Comparison of ENCODE assay signal across 32 cellular contexts in genomic region chr5:143345671-143346440, GRCh38. TPM values are rescaled to one million over a fixed set of nuclear protein-coding genes. Genes with fewer than 3 reads are reported as not detected.
DNase-seq lines count a peak whose midpoint lies in the region; ATAC-seq, FAIRE-seq and TF ChIP-seq lines count a peak whose summit lies in the region.
"Had no signal": no experiment of that assay in that cellular context is flagged by ENCODE, and none has a peak within 500 bp of the region (broad histone marks: within the 10 kb centered on the region; RNA-seq: fewer than 3 reads in every experiment).

No MANE protein-coding gene starts in this region.

- ATAC-seq in activated CD4-positive, alpha-beta T cell treated with anti-CD3 and anti-CD28 coated beads for 36 hours = no peak
- peak; percentile 12; the same call in 2 of the 3 replicates for ATAC-seq in GM12878
- ATAC-seq in naive B cell (ENCODE audit: low read depth in 2 of 2) = no peak
- ATAC-seq: lower lobe of right lung, mucosa of descending colon had no signal

- H3K4me3 Mint-ChIP-seq in activated CD4-positive, alpha-beta T cell treated with anti-CD3 and anti-CD28 coated beads for 36 hours = no peak overlapping the region
- H3K4me3 Mint-ChIP-seq in naive B cell = no peak overlapping the region
- H3K4me3 Mint-ChIP-seq: nephron progenitor cell had no signal

- SMC1A ChIA-PET in GM12878 (lab: Charles Lee; ENCODE audit: uncharacterized antibody, unreplicated experiment) = interaction anchor here (0.6 to 3.8 kb wide), 6 partner anchors 8 to 52 kb away, joined by 3 to 20 read pairs (median 4); no protein-coding TSS in a partner anchor

- BruUV-seq in GM12878 (replicated peaks; lab: Mats Ljungman, UMichigan) = no TSS peak

- no peaks in the 10 kb centered on the region for H3K27me3 ChIP-seq in GM23248 (replicated peaks; ENCODE audit: insufficient read depth)
- no peaks in the 10 kb centered on the region for H3K27me3 ChIP-seq in GM12878 (replicated peaks in 1 of 2; ENCODE audit: control insufficient read depth in 2 of 2, insufficient read depth in 2 of 2, low read length in 1 of 2)
- H3K27me3 ChIP-seq: ovary, testis had no signal

- WGBS in GM23248 (ENCODE audit: low coverage in 1 of 2, low lambda C conversion rate in 2 of 2, missing lambda C conversion rate in 2 of 2), 2 experiments = 92 to 100% methylated on average over 1 of the region's 1 CpG
- WGBS in GM12878 (ENCODE audit: insufficient coverage, insufficient replicate concordance, low lambda C conversion rate, missing lambda C conversion rate) = 100% methylated on average over 1 of the region's 1 CpG

- in situ Hi-C loops in GM23248 (cut with MboI) (no loop called here), GM12878 (cut with MboI) (no loop called here)

- H3K27me3 Mint-ChIP-seq in activated CD4-positive, alpha-beta T cell treated with anti-CD3 and anti-CD28 coated beads for 36 hours = no peaks in the 10 kb centered on the region
- H3K27me3 Mint-ChIP-seq in naive B cell = no peaks in the 10 kb centered on the region

- H3K4me1 Mint-ChIP-seq in activated CD4-positive, alpha-beta T cell treated with anti-CD3 and anti-CD28 coated beads for 36 hours = peaks cover 52% of the 10 kb centered on the region
- H3K4me1 Mint-ChIP-seq in naive B cell = peaks cover 27 to 45% (median 32%) of the 10 kb centered on the region in 3 donors

- H3K9me2 ChIP-seq in GM23248 (ENCODE audit: insufficient read depth) = no peaks in the 10 kb centered on the region

- H3K36me3 ChIP-seq in GM23248 (ENCODE audit: low read depth) (peaks cover 7% of the 10 kb centered on the region; the same call in 1 of the 2 replicates), GM12878 (ENCODE audit: control insufficient read depth in 2 of 2, insufficient read depth in 2 of 2, low read length in 1 of 2) (peaks cover 1 to 7% of the 10 kb centered on the region in 2 experiments; a peak in 3 of 4 replicates)
- H3K36me3 ChIP-seq: lower lobe of right lung, ovary had no signal

- CTCF ChIA-PET in activated CD4-positive, alpha-beta T cell treated with anti-CD3 and anti-CD28 coated beads for 36 hours (lab: Charles Lee) = interaction anchor here (1.0 kb wide), 1 partner anchor 30 kb away, joined by 3 read pairs; no protein-coding TSS in a partner anchor
- CTCF ChIA-PET in GM12878 (lab: Yijun Ruan, JAX) = interaction anchor here (0.9 to 1.9 kb wide), 2 partner anchors 10 to 483 kb away, joined by 3 to 4 read pairs; no protein-coding TSS in a partner anchor

- H3K79me2 ChIP-seq in GM23248 (ENCODE audit: insufficient read depth) = peaks cover 100% of the 10 kb centered on the region
- peaks cover 99% of the 10 kb centered on the region for H3K79me2 ChIP-seq in GM12878 (ENCODE audit: control insufficient read depth, insufficient read depth, low read length)

- no peak for FAIRE-seq in GM12878 (lab: Jason Lieb, UNC)
- FAIRE-seq: kidney had no signal

- H3K27ac Mint-ChIP-seq in activated CD4-positive, alpha-beta T cell treated with anti-CD3 and anti-CD28 coated beads for 36 hours = peak overlapping the region; percentile 4
- H3K27ac Mint-ChIP-seq in naive B cell = peak overlapping the region in 4 of 6 donors; percentile 15 to 68 (median 28)
- H3K27ac Mint-ChIP-seq: nephron progenitor cell had no signal

- intact Hi-C loops in activated CD4-positive, alpha-beta T cell treated with anti-CD3 and anti-CD28 coated beads for 36 hours (cut with DNase I, micrococcal nuclease) = no loop called here
- intact Hi-C loops in GM12878 (cut with micrococcal nuclease; ENCODE audit: unreplicated experiment) = no loop called here

- no peak for TF ChIP-seq POLR2A in GM12878 (IDR thresholded peaks at IDR 0.05; ENCODE audit: low read depth, low read length)

- no peak for TF ChIP-seq EP300 in GM12878 (IDR thresholded peaks at IDR 0.05; ENCODE audit: borderline replicate concordance in 1 of 2, control insufficient read depth in 1 of 2, low read depth in 2 of 2, low read length in 2 of 2)

- H3F3A ChIP-seq in GM23248 (ENCODE audit: insufficient read depth) = peaks cover 76% of the 10 kb centered on the region

- H3K36me3 Mint-ChIP-seq in activated CD4-positive, alpha-beta T cell treated with anti-CD3 and anti-CD28 coated beads for 36 hours (ENCODE audit: low read depth) = peaks cover 19% of the 10 kb centered on the region
- H3K36me3 Mint-ChIP-seq in naive B cell = peaks cover 5 to 7% of the 10 kb centered on the region in 2 donors

- no peak for TF ChIP-seq CTCF in GM12878 (IDR thresholded peaks at IDR 0.05 in 2 of 3, conservative IDR thresholded peaks at IDR 0.05 in 1 of 3; ENCODE audit: control insufficient read depth in 2 of 3, extremely low read depth in 1 of 3, insufficient read depth in 1 of 3, low read depth in 3 of 3, low read length in 3 of 3)

- H3K9ac ChIP-seq in GM23248 = no peak overlapping the region
- H3K9ac ChIP-seq in GM12878 (ENCODE audit: control insufficient read depth, insufficient read depth, low read length) = no peak overlapping the region

- 0 out of 2 replicates have a peak overlapping the region, but pooled peaks have one; percentile 1 for H3K27ac ChIP-seq in GM23248
- no peak overlapping the region for H3K27ac ChIP-seq in GM12878 (ENCODE audit: control insufficient read depth, insufficient read depth)
- H3K27ac ChIP-seq: C4-2B, lower lobe of right lung, ovary, PC-9, testis had no signal

- no peaks in the 10 kb centered on the region for H3K9me3 ChIP-seq in GM23248 (ENCODE audit: low read depth)
- H3K9me3 ChIP-seq in GM12878 (replicated peaks; ENCODE audit: control insufficient read depth, insufficient read depth, low read length) = no peaks in the 10 kb centered on the region; the same call in 2 of the 3 replicates
- H3K9me3 ChIP-seq: lower lobe of right lung, mucosa of descending colon, ovary, testis had no signal

- H3K4me1 ChIP-seq in GM23248 (ENCODE audit: insufficient read depth) (peaks cover 72% of the 10 kb centered on the region), GM12878 (ENCODE audit: control insufficient read depth, insufficient read depth, low read length) (peaks cover 35% of the 10 kb centered on the region)
- H3K4me1 ChIP-seq: testis had no signal

- H3K4me2 ChIP-seq in GM23248 (ENCODE audit: unreplicated experiment) (no peak overlapping the region), GM12878 (ENCODE audit: control insufficient read depth, insufficient read depth) (no peak overlapping the region; the same call in 1 of the 2 replicates)
- H3K4me2 ChIP-seq: PC-9, smooth muscle cell had no signal

- H4K20me1 ChIP-seq in GM23248 (ENCODE audit: insufficient read depth) (peaks cover 30% of the 10 kb centered on the region), GM12878 (ENCODE audit: control insufficient read depth, insufficient read depth) (no peaks in the 10 kb centered on the region; the same call in 1 of the 2 replicates)

- RAD21 ChIA-PET in GM12878 (lab: Charles Lee; ENCODE audit: unreplicated experiment) = interaction anchor here (0.6 to 1.5 kb wide), 3 partner anchors 10 to 220 kb away, joined by 3 to 4 read pairs (median 3); no protein-coding TSS in a partner anchor

- H2AFZ ChIP-seq in GM23248 (no peak overlapping the region), GM12878 (ENCODE audit: control insufficient read depth, low read depth, low read length) (no peak overlapping the region)
- H2AFZ ChIP-seq: PC-9 had no signal

- no peak for DNase-seq in activated CD4-positive, alpha-beta T cell treated with anti-CD3 and anti-CD28 coated beads for 36 hours
- no peak for DNase-seq in activated CD4-positive, alpha-beta T cell treated with anti-CD3 and anti-CD28 coated beads, Interleukin-2, amount 50 U/mL, for 1 hour
- no peak for DNase-seq in GM23248
- no peak for DNase-seq in GM12878 (ENCODE audit: low read depth, low spot score)
- no peak for DNase-seq in naive B cell
- no peak for DNase-seq in NCI-H1930 (lab: John Stamatoyannopoulos, UW)
- no peak for DNase-seq in OCI-M1 (lab: John Stamatoyannopoulos, UW)
- DNase-seq in T-helper 1 cell = no peak
- DNase-seq: activated CD4-positive, alpha-beta T cell treated with anti-CD3 and anti-CD28 coated beads for 4 hours; cortex of kidney; DMS79 treated with DMSO at 0.1 percent for 48 hours; effector memory CD4-positive, alpha-beta T cell; GDM1; head of caudate nucleus; kidney; lower lobe of right lung; mucosa of descending colon; NCI-H1092 treated with DMSO at 0.1 percent for 48 hours; NCI-H187 treated with DMSO at 0.1 percent for 48 hours; NCI-H526; nephron progenitor cell; NK-92 treated with Interleukin-12 subunit alpha and Interleukin-12 subunit beta, amount 100 ng/mL, for 24 hours; ovary; PC-9; retina; SHP77; stimulated activated naive CD4-positive, alpha-beta T cell; T-helper 9 cell; testis had no signal

- TF ChIP-seq RAD21 in GM12878 (IDR thresholded peaks at IDR 0.05; ENCODE audit: insufficient read depth, low read depth, low read length) = no peak

- peaks cover 5% of the 10 kb centered on the region for H3K9me3 Mint-ChIP-seq in activated CD4-positive, alpha-beta T cell treated with anti-CD3 and anti-CD28 coated beads for 36 hours (ENCODE audit: low read depth)
- no peaks in the 10 kb centered on the region for H3K9me3 Mint-ChIP-seq in naive B cell
- H3K9me3 Mint-ChIP-seq: nephron progenitor cell had no signal

- POLR2A ChIA-PET in activated CD4-positive, alpha-beta T cell treated with anti-CD3 and anti-CD28 coated beads for 36 hours (lab: Charles Lee) = no interaction called here
- POLR2A ChIA-PET in GM12878 (lab: Charles Lee) = interaction anchor here (0.9 to 1.2 kb wide), 3 partner anchors 34 to 55 kb away, joined by 3 to 4 read pairs (median 4); no protein-coding TSS in a partner anchor

- H3K4me3 ChIP-seq in GM23248 (no peak overlapping the region), GM12878 (no peak overlapping the region)
- H3K4me3 ChIP-seq: lower lobe of right lung, mucosa of descending colon, ovary, PC-9, smooth muscle cell, testis had no signal

RNA-seq across cellular contexts. Expression of gene NR3C1, which starts 57.6 kb away (rescaled TPM):
- 10 to 100 TPM; 47.1 to 53.9 TPM for total RNA-seq in activated CD4-positive, alpha-beta T cell treated with anti-CD3 and anti-CD28 coated beads for 36 hours
- 121 and 125 TPM in 2 replicates for total RNA-seq in GM23248 (2014; rRNA removed; shearing (Covaris generic))
- polyA plus RNA-seq in GM23248 (2016; fragmentation: Nextera tagmentation; extraction: Ambion mirVana) = 100 and 103 TPM in 2 replicates
- 658 and 663 TPM in 2 replicates for total RNA-seq in GM12878 (2013; cell fraction: nucleolus; rRNA removed)
- total RNA-seq in GM12878 (2014; rRNA removed) = 79.9 and 108 TPM in 2 replicates
- total RNA-seq in GM12878 (2014; rRNA removed; fragmentation: Illumina TruSeq; extraction: Trizol) = 104 and 114 TPM in 2 replicates
- total RNA-seq in GM12878 (2021) = 124 and 134 TPM in 2 replicates
- 38.5 TPM for polyA plus RNA-seq in GM12878 (2011; ENCODE audit: low read depth)
- polyA plus RNA-seq in GM12878 (2011; rRNA removed) = 141 and 181 TPM in 2 replicates
- 63.4 and 85.5 TPM in 2 replicates for polyA plus RNA-seq in GM12878 (2011; cell fraction: cytosol; rRNA removed)
- polyA plus RNA-seq in GM12878 (2011; cell fraction: nucleus; rRNA removed) = 55.0 and 75.3 TPM in 2 replicates
- 41.4 and 59.0 TPM in 2 replicates for polyA plus RNA-seq in GM12878 (2012)
- 83.7 and 104 TPM in 2 replicates for polyA plus RNA-seq in GM12878 (2014; fragmentation: Illumina TruSeq; extraction: Trizol)
- 100 to 1,000 TPM in 1 of 2 experiments, 10 to 100 TPM in 1; 89.0 to 119 TPM for polyA plus RNA-seq in GM12878 (2014; fragmentation: Nextera tagmentation; extraction: Ambion mirVana)
- 37.2 and 49.7 TPM in 2 replicates for polyA plus RNA-seq in GM12878 (2014; rRNA removed)
- polyA plus RNA-seq in GM12878 (2016; fragmentation: Nextera tagmentation; extraction: Ambion mirVana) = 100 to 1,000 TPM; 114 to 123 TPM
- 252 and 261 TPM in 2 replicates for polyA minus RNA-seq in GM12878 (2011; rRNA and poly(A)+ RNA removed)
- polyA minus RNA-seq in GM12878 (2011; cell fraction: cytosol; rRNA and poly(A)+ RNA removed) = 80.9 and 85.6 TPM in 2 replicates
- polyA minus RNA-seq in GM12878 (2011; cell fraction: nucleus; rRNA and poly(A)+ RNA removed) = 189 and 197 TPM in 2 replicates
- 100 to 1,000 TPM in 5 of 6 donors, 10 to 100 TPM in 1; 87.7 to 150 (median 106) TPM for polyA plus RNA-seq in naive B cell (ENCODE audit: low read depth in 6 of 6)
- total RNA-seq: HT-29 had no signal
